ENCODE assay signal across 14 cellular contexts in the genomic region with DNA sequence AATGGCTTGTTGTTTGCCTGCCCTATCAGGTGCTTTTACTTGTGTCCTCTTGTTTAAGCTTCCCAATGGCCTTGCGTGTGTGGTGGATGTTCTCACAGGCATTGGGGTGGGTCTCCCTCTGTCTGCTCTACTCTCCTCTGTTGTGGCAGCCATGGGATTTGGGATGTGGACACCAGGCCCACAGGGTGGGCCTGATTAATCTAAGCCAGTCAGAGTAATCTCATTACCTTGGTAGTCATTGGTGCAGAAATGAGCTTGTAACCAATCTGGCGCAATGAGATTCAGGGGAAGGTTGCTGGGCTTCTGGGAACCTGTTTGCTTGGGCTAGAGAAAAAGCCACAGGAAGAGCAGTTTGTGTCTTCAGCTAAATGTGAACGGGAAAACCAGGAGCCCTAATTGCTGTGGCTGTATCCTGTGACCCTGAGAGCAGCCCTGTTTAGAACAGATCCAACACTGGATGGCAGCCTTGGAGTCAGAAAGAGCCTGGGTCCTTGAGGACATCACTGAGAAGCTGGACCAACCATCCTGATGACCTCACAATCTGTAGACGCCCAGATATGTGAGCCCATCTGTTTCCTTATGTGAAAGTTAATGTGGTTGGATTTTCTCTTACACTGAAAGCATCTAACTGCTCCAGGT.
DNase-seq lines count a peak whose midpoint lies in the region; ATAC-seq and TF ChIP-seq lines count a peak whose summit lies in the region.
"Had no signal": no experiment of that assay in that cellular context is flagged by ENCODE, and none has a peak within 500 bp of the region (broad histone marks: within the 10 kb centered on the region; RNA-seq: fewer than 3 reads in every experiment).

No MANE protein-coding gene starts in this region.

- H3K4me1 Mint-ChIP-seq in mesothelial cell of epicardium = peaks cover 39% of the 10 kb centered on the region

- CTCF ChIA-PET in HEK293T (lab: Yijun Ruan, JAX) = interaction anchor here (1.0 kb wide), 1 partner anchor 113 kb away, joined by 4 read pairs; no protein-coding TSS in a partner anchor

- H3K4me3 ChIP-seq in AG10803 (ENCODE audit: low read length) = no peak overlapping the region
- no peak overlapping the region for H3K4me3 ChIP-seq in Loucy (ENCODE audit: low read length, poor library complexity, severe bottlenecking)
- no peak overlapping the region for H3K4me3 ChIP-seq in cardiac fibroblast (replicated peaks in 1 of 2; ENCODE audit: low read depth in 2 of 2, low read length in 2 of 2)

- no peaks in the 10 kb centered on the region for H3F3A ChIP-seq in Loucy (ENCODE audit: low read depth)

- no peaks in the 10 kb centered on the region for H3K79me2 ChIP-seq in Loucy (ENCODE audit: insufficient read depth, low read length)

- DNase-seq in AG10803 (ENCODE audit: low read depth) (peak; percentile 47), cardiac fibroblast (ENCODE audit: low read depth in 2 of 2) (peak; percentile 47 to 49), iris pigment epithelial cell (ENCODE audit: low read depth) (peak; percentile 46), mesothelial cell of epicardium (ENCODE audit: low spot score in 2 of 2, unreplicated experiment in 2 of 2) (no peak), HEK293T (ENCODE audit: extremely low spot score) (no peak)
- DNase-seq: activated CD4-positive, CD25-positive, alpha-beta regulatory T cell; CD8-positive, alpha-beta memory T cell; natural killer cell; NCI-H1092 treated with DMSO at 0.1 percent for 48 hours; stimulated activated naive CD8-positive, alpha-beta T cell treated with anti-CD3 and anti-CD28 coated beads, Interleukin-15, amount 100 ng/mL, for 72 hours had no signal

- peaks cover 23% of the 10 kb centered on the region for H3K4me1 ChIP-seq in Loucy (ENCODE audit: insufficient read depth, low read length, poor library complexity, severe bottlenecking)

- no peaks in the 10 kb centered on the region for H3K36me3 ChIP-seq in Loucy (ENCODE audit: insufficient read depth, low read length)

- H3K9ac ChIP-seq in Loucy (ENCODE audit: low read depth, low read length, poor library complexity, severe bottlenecking) = no peak overlapping the region

- no peaks in the 10 kb centered on the region for H3K9me3 ChIP-seq in Loucy (ENCODE audit: insufficient read depth, low read depth, low read length)

- no peaks in the 10 kb centered on the region for H3K27me3 ChIP-seq in Loucy (ENCODE audit: insufficient read depth, low read length, poor library complexity, severe bottlenecking)

- no peak for ATAC-seq in GM21717 (IDR thresholded peaks at IDR 0.05; ENCODE audit: unreplicated experiment)
- no peak for ATAC-seq in GM21825 (IDR thresholded peaks at IDR 0.05; ENCODE audit: unreplicated experiment)
- ATAC-seq: activated T-helper 17 cell treated with anti-CD3 and anti-CD28 coated beads, Interleukin-2, amount 50 U/mL, for 72 hours; stimulated activated naive CD8-positive, alpha-beta T cell treated with anti-CD3 and anti-CD28 coated beads, Interleukin-15, amount 100 ng/mL, for 72 hours had no signal

- H3K9me3 Mint-ChIP-seq in mesothelial cell of epicardium = no peaks in the 10 kb centered on the region
- H3K9me3 Mint-ChIP-seq: activated T-helper 17 cell treated with anti-CD3 and anti-CD28 coated beads, Interleukin-2, amount 50 U/mL, for 72 hours; CD8-positive, alpha-beta memory T cell; natural killer cell had no signal

- H3K27me3 Mint-ChIP-seq in mesothelial cell of epicardium (ENCODE audit: low read depth) = peaks cover 5% of the 10 kb centered on the region
- H3K27me3 Mint-ChIP-seq: stimulated activated naive CD8-positive, alpha-beta T cell treated with anti-CD3 and anti-CD28 coated beads, Interleukin-15, amount 100 ng/mL, for 72 hours had no signal

- TF ChIP-seq CTCF in AG10803 (conservative IDR thresholded peaks at IDR 0.05; ENCODE audit: low read length) (0 out of 2 replicates have a peak, but pooled peaks have one; percentile 23), Loucy (conservative IDR thresholded peaks at IDR 0.05; ENCODE audit: low read length) (0 out of 2 replicates have a peak, but pooled peaks have one; percentile 20), cardiac fibroblast (IDR thresholded peaks at IDR 0.05; ENCODE audit: low read depth, low read length) (no peak), mesothelial cell of epicardium (IDR thresholded peaks at IDR 0.05; ENCODE audit: unreplicated experiment) (no peak)

- H3K4me2 ChIP-seq in Loucy (ENCODE audit: low read depth, low read length, poor library complexity, severe bottlenecking) = no peak overlapping the region

- POLR2A ChIA-PET in HEK293T (lab: Yijun Ruan, JAX) = interaction anchor here (0.9 to 1.5 kb wide), 4 partner anchors 11 to 269 kb away, joined by 3 to 5 read pairs (median 3); partner anchors contain the start of genes NKIRAS1 and RPL15

- H3K36me3 Mint-ChIP-seq in mesothelial cell of epicardium = no peaks in the 10 kb centered on the region
- H3K36me3 Mint-ChIP-seq: CD8-positive, alpha-beta memory T cell; natural killer cell had no signal

- H3K9me2 ChIP-seq in Loucy (replicated peaks; ENCODE audit: low read depth, low read length) = no peaks in the 10 kb centered on the region

- H4K20me1 ChIP-seq in Loucy (ENCODE audit: insufficient read depth, low read length, poor library complexity, severe bottlenecking) = no peaks in the 10 kb centered on the region

- no peak overlapping the region for H3K4me3 Mint-ChIP-seq in mesothelial cell of epicardium
- H3K4me3 Mint-ChIP-seq: activated T-helper 17 cell treated with anti-CD3 and anti-CD28 coated beads, Interleukin-2, amount 50 U/mL, for 72 hours; CD8-positive, alpha-beta memory T cell; natural killer cell; stimulated activated naive CD8-positive, alpha-beta T cell treated with anti-CD3 and anti-CD28 coated beads, Interleukin-15, amount 100 ng/mL, for 72 hours had no signal

- H2AFZ ChIP-seq in Loucy (ENCODE audit: low read length) = no peak overlapping the region

- H3K27ac Mint-ChIP-seq in mesothelial cell of epicardium = no peak overlapping the region
- H3K27ac Mint-ChIP-seq: activated T-helper 17 cell treated with anti-CD3 and anti-CD28 coated beads, Interleukin-2, amount 50 U/mL, for 72 hours; CD8-positive, alpha-beta memory T cell; natural killer cell had no signal

TF ChIP-seq in HEK293T, 16 proteins besides CTCF, POLR2A, EP300 and RAD21:
- TF ChIP-seq PKNOX1 (IDR thresholded peaks at IDR 0.05) (no peak), SUZ12 (IDR thresholded peaks at IDR 0.05) (no peak), FOXK2 (IDR thresholded peaks at IDR 0.05) (no peak), HDGF (IDR thresholded peaks at IDR 0.05; ENCODE audit: borderline replicate concordance) (no peak), ELF4 (IDR thresholded peaks at IDR 0.05) (no peak), CTBP1 (IDR thresholded peaks at IDR 0.05; ENCODE audit: borderline replicate concordance) (no peak), FOXM1 (IDR thresholded peaks at IDR 0.05; ENCODE audit: borderline replicate concordance) (no peak), TARDBP (IDR thresholded peaks at IDR 0.05) (no peak), SP1 (IDR thresholded peaks at IDR 0.05) (no peak), FOXA1 (IDR thresholded peaks at IDR 0.05) (no peak), BHLHE40 (IDR thresholded peaks at IDR 0.05; ENCODE audit: borderline replicate concordance) (no peak), NFRKB (IDR thresholded peaks at IDR 0.05) (no peak), ARNT (IDR thresholded peaks at IDR 0.05) (no peak), L3MBTL2 (conservative IDR thresholded peaks at IDR 0.05) (no peak), ZNF384 (IDR thresholded peaks at IDR 0.05) (no peak), LEF1 (IDR thresholded peaks at IDR 0.05; ENCODE audit: borderline replicate concordance) (no peak)

Comparison
In these comparisons a context has a peak if more than half of its experiments do, and no peak if none do; other contexts are left out.
1. DNase-seq: peak in AG10803 (single experiment), cardiac fibroblast (2 of 2) and iris pigment epithelial cell (single experiment); none in mesothelial cell of epicardium (0 of 2) and HEK293T (single experiment).
2. CTCF ChIP-seq: peak in AG10803 (single experiment) and Loucy (single experiment); none in cardiac fibroblast (single experiment) and mesothelial cell of epicardium (single experiment).